1 cellular context compared by ENCODE assay signal in genomic region chr12:48183091-48183875, GRCh38.
A peak's percentile ranks its signal among the peaks of the same experiment; 100 is the strongest.
TF ChIP-seq lines count a peak whose summit lies in the region.

TSS of gene CCDC184 (plus strand) at chr12:48183644. CDS start at chr12:48184123, 479 bp downstream.

TF ChIP-seq in HEK293, 187 proteins besides CTCF, POLR2A, EP300 and RAD21 (continued from another document and continues in another):
- TF ChIP-seq FEZF1 (tag by site-specific recombination; IDR thresholded peaks at IDR 0.05) (peak; percentile 62), SP2 (tag by site-specific recombination; IDR thresholded peaks at IDR 0.05) (peak; percentile 57), ZXDB (tag by site-specific recombination; IDR thresholded peaks at IDR 0.05) (0 out of 2 replicates have a peak, but pooled peaks have one; percentile 49), SALL2 (tag by site-specific recombination; IDR thresholded peaks at IDR 0.05; ENCODE audit: borderline replicate concordance) (no peak), HOXD13 (CRISPR knock-in tag; IDR thresholded peaks at IDR 0.05; ENCODE audit: borderline replicate concordance) (no peak), ZNF148 (tag by site-specific recombination; IDR thresholded peaks at IDR 0.05; ENCODE audit: borderline replicate concordance) (no peak), ZNF677 (tag by site-specific recombination; IDR thresholded peaks at IDR 0.05) (no peak), SP3 (tag by site-specific recombination; IDR thresholded peaks at IDR 0.05) (peak; percentile 19; the same call in 1 of the 2 replicates), ZNF2 (tag by site-specific recombination; IDR thresholded peaks at IDR 0.05) (0 out of 2 replicates have a peak, but pooled peaks have one; percentile 35), OVOL3 (tag by site-specific recombination; IDR thresholded peaks at IDR 0.05) (no peak), ZNF311 (tag by site-specific recombination; IDR thresholded peaks at IDR 0.05; ENCODE audit: borderline replicate concordance) (no peak), ZNF211 (tag by site-specific recombination; IDR thresholded peaks at IDR 0.05; ENCODE audit: low read depth) (no peak), ZNF324 (tag by site-specific recombination; IDR thresholded peaks at IDR 0.05) (no peak), ZNF404 (tag by site-specific recombination; IDR thresholded peaks at IDR 0.05) (no peak), TRIM28 (IDR thresholded peaks at IDR 0.05; ENCODE audit: borderline replicate concordance, low read length) (0 out of 2 replicates have a peak, but pooled peaks have one; percentile 27), ZNF626 (tag by site-specific recombination; IDR thresholded peaks at IDR 0.05) (no peak), ZNF791 (tag by site-specific recombination; IDR thresholded peaks at IDR 0.05) (no peak), YY1 (tag by site-specific recombination; IDR thresholded peaks at IDR 0.05) (no peak), ZNF624 (tag by site-specific recombination; IDR thresholded peaks at IDR 0.05) (no peak), HIC1 (tag by site-specific recombination; IDR thresholded peaks at IDR 0.05) (peak; percentile 86), SP7 (tag by site-specific recombination; IDR thresholded peaks at IDR 0.05) (peak; percentile 54), ZNF398 (tag by site-specific recombination; IDR thresholded peaks at IDR 0.05) (peak; percentile 67; the same call in 1 of the 2 replicates), PRDM1 (tag by site-specific recombination; IDR thresholded peaks at IDR 0.05) (no peak), ZNF266 (tag by site-specific recombination; IDR thresholded peaks at IDR 0.05; ENCODE audit: low read depth) (no peak), ZFHX2 (tag by site-specific recombination; conservative IDR thresholded peaks at IDR 0.05) (no peak), ZNF138 (tag by site-specific recombination; IDR thresholded peaks at IDR 0.05; ENCODE audit: borderline replicate concordance) (no peak), ZSCAN23 (tag by site-specific recombination; IDR thresholded peaks at IDR 0.05) (no peak), ZNF391 (tag by site-specific recombination; IDR thresholded peaks at IDR 0.05; ENCODE audit: borderline replicate concordance, low read depth) (no peak), SETDB1 (IDR thresholded peaks at IDR 0.05; ENCODE audit: insufficient read length, low read length) (no peak), ATF2 (tag by site-specific recombination; IDR thresholded peaks at IDR 0.05; ENCODE audit: low read depth) (no peak), ZNF692 (tag by site-specific recombination; IDR thresholded peaks at IDR 0.05) (peak; percentile 93), ZNF596 (tag by site-specific recombination; IDR thresholded peaks at IDR 0.05) (no peak), EGR2 (tag by site-specific recombination; IDR thresholded peaks at IDR 0.05; ENCODE audit: low read depth) (no peak), BCL11B (tag by site-specific recombination; IDR thresholded peaks at IDR 0.05; ENCODE audit: low read depth) (no peak), ZBTB21 (tag by site-specific recombination; IDR thresholded peaks at IDR 0.05) (0 out of 2 replicates have a peak, but pooled peaks have one; percentile 15), ZNF341 (tag by site-specific recombination; IDR thresholded peaks at IDR 0.05; ENCODE audit: low read depth) (peak; percentile 88), ZNF112 (tag by site-specific recombination; IDR thresholded peaks at IDR 0.05) (no peak), ZBTB26 (tag by site-specific recombination; optimal IDR thresholded peaks at IDR 0.05) (peak; percentile 73), HOXA7 (CRISPR knock-in tag; IDR thresholded peaks at IDR 0.05; ENCODE audit: borderline replicate concordance) (no peak), ZNF548 (tag by site-specific recombination; IDR thresholded peaks at IDR 0.05) (no peak), ZNF530 (tag by site-specific recombination; IDR thresholded peaks at IDR 0.05; ENCODE audit: low read depth) (no peak), ZNF146 (tag by site-specific recombination; IDR thresholded peaks at IDR 0.05) (no peak), ZIC2 (tag by site-specific recombination; IDR thresholded peaks at IDR 0.05) (peak; percentile 53; the same call in 1 of the 2 replicates), ZNF26 (tag by site-specific recombination; IDR thresholded peaks at IDR 0.05) (no peak), ZBTB11 (tag by site-specific recombination; conservative IDR thresholded peaks at IDR 0.05; ENCODE audit: low read depth) (no peak; the same call in 1 of the 2 replicates), ZNF514 (tag by site-specific recombination; IDR thresholded peaks at IDR 0.05) (no peak), IKZF3 (tag by site-specific recombination; IDR thresholded peaks at IDR 0.05) (peak; percentile 56; the same call in 1 of the 2 replicates), ZNF600 (tag by site-specific recombination; IDR thresholded peaks at IDR 0.05) (peak; percentile 96), PRDM4 (tag by site-specific recombination; IDR thresholded peaks at IDR 0.05) (no peak)
